In the genomic region with DNA sequence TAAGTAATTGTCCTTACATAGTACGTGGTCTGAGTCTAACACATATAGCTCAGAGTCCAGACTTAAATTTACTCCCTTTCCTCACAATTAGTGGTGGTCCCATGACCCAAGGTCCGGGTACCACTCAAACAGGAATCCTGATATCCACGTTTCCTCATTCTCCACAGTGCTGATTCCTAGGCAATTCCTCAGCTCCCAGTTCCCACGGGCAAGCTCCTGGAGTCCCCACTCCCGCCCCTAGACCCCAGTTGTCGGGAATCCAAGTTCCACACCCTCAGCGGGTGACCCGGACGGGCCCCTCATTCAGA, we compare ENCODE assay signal across 8 cellular contexts. TPM values are rescaled to one million over a fixed set of nuclear protein-coding genes. Genes with fewer than 3 reads are reported as not detected.
DNase-seq lines count a peak whose midpoint lies in the region; ATAC-seq and TF ChIP-seq lines count a peak whose summit lies in the region.

No MANE protein-coding gene starts in this region.

- TF ChIP-seq CTCF in osteoblast (IDR thresholded peaks at IDR 0.05; ENCODE audit: extremely low read depth, low read depth, low read length): no peak

- POLR2A ChIA-PET in CD4-positive, alpha-beta memory T cell (lab: Charles Lee; ENCODE audit: partially characterized antibody): interaction anchor here (0.7 to 7.7 kb wide), 16 partner anchors 11 to 419 kb away, joined by 3 to 135 read pairs (median 4); partner anchors contain the start of genes DHPS, FBXW9, JUNB and PRDX2

- peaks cover 67% of the 10 kb centered on the region for H3K79me2 ChIP-seq in osteoblast (ENCODE audit: insufficient read depth, low read length)

- intact Hi-C loops in CD4-positive, alpha-beta memory T cell (cut with micrococcal nuclease): loop anchor here (1.0 to 10.0 kb wide), 3 partner anchors 12 to 201 kb away; partner anchors contain the start of genes CALR, FARSA and HOOK2

- peak overlapping the region; percentile 83 to 97 (median 92) for H3K4me3 Mint-ChIP-seq in CD4-positive, alpha-beta memory T cell

- no peak for DNase-seq in CD4-positive, alpha-beta memory T cell
- DNase-seq in NT2/D1 (ENCODE audit: low read depth, low spot score): no peak
- no peak for DNase-seq in osteoblast (ENCODE audit: insufficient read length, low spot score, missing footprints)
- DNase-seq in 8988T: no peak
- no peak for DNase-seq in NCI-H187 treated with DMSO at 0.1 percent for 48 hours (lab: John Stamatoyannopoulos, UW)
- DNase-seq in cortex of kidney (lab: John Stamatoyannopoulos, UW): no peak

- peaks cover 0 to 2% of the 10 kb centered on the region in 2 donors for H3K27me3 Mint-ChIP-seq in CD4-positive, alpha-beta memory T cell

- peak overlapping the region; percentile 95 for H3K27ac ChIP-seq in CD4-positive, alpha-beta memory T cell (ENCODE audit: low read depth, low read length)
- peak overlapping the region; percentile 87 for H3K27ac ChIP-seq in osteoblast (ENCODE audit: low read depth, low read length)

- CTCF ChIA-PET in CD4-positive, alpha-beta memory T cell (lab: Charles Lee; ENCODE audit: partially characterized antibody): interaction anchor here (1.2 to 3.6 kb wide), 8 partner anchors 11 to 114 kb away, joined by 3 to 22 read pairs (median 8); partner anchors contain the start of gene TNPO2

- peak overlapping the region; percentile 78 to 91 for H3K4me3 ChIP-seq in CD4-positive, alpha-beta memory T cell (ENCODE audit: low read length in 2 of 2)
- H3K4me3 ChIP-seq in NT2/D1 (ENCODE audit: insufficient read length, low read depth) (peak overlapping the region; percentile 81), endocrine pancreas (ENCODE audit: control insufficient read depth, insufficient read depth, low read length) (peak overlapping the region; percentile 98), osteoblast (ENCODE audit: insufficient read depth, low read length) (peak overlapping the region; percentile 81)

- H3K4me1 ChIP-seq in CD4-positive, alpha-beta memory T cell (ENCODE audit: insufficient read depth, low read length): peaks cover 49% of the 10 kb centered on the region
- H3K4me1 ChIP-seq in NT2/D1 (ENCODE audit: insufficient read depth, insufficient read length) (peaks cover 9% of the 10 kb centered on the region), endocrine pancreas (ENCODE audit: control insufficient read depth, insufficient read depth, low read length) (peaks cover 4% of the 10 kb centered on the region), osteoblast (ENCODE audit: insufficient read depth, low read length) (peaks cover 33% of the 10 kb centered on the region)

- H3K9ac ChIP-seq in NT2/D1 (ENCODE audit: insufficient read length, low read depth) (peak overlapping the region; percentile 91), endocrine pancreas (ENCODE audit: control insufficient read depth, insufficient read depth, low read length) (peak overlapping the region; percentile 70)

- no peaks in the 10 kb centered on the region for H3K9me3 ChIP-seq in CD4-positive, alpha-beta memory T cell (ENCODE audit: control insufficient read depth in 1 of 2, low read length in 2 of 2)
- H3K9me3 ChIP-seq in NT2/D1 (ENCODE audit: insufficient read depth, low read length) (no peaks in the 10 kb centered on the region), endocrine pancreas (ENCODE audit: control insufficient read depth, low read length) (no peaks in the 10 kb centered on the region), osteoblast (ENCODE audit: low read depth, low read length) (no peaks in the 10 kb centered on the region)

- H3K9me3 Mint-ChIP-seq in CD4-positive, alpha-beta memory T cell: peaks cover 0 to 6% (median 0%) of the 10 kb centered on the region in 8 donors

- peaks cover 38% of the 10 kb centered on the region for H4K20me1 ChIP-seq in osteoblast (ENCODE audit: insufficient read depth, low read length)

- H3K36me3 Mint-ChIP-seq in CD4-positive, alpha-beta memory T cell: peaks cover 19 to 48% of the 10 kb centered on the region in 2 donors

- peaks cover 32 to 61% (median 46%) of the 10 kb centered on the region in 4 donors for H3K4me1 Mint-ChIP-seq in CD4-positive, alpha-beta memory T cell

- H3K27ac Mint-ChIP-seq in CD4-positive, alpha-beta memory T cell: peak overlapping the region; percentile 91 to 99 (median 95)

- no peak for ATAC-seq in HG02588 (IDR thresholded peaks at IDR 0.05; ENCODE audit: unreplicated experiment)

- H3K4me2 ChIP-seq in osteoblast (ENCODE audit: insufficient read depth, low read length): peak overlapping the region; percentile 94

- H3K36me3 ChIP-seq in CD4-positive, alpha-beta memory T cell (ENCODE audit: insufficient read depth, low read length): peaks cover 29% of the 10 kb centered on the region
- peaks cover 49% of the 10 kb centered on the region for H3K36me3 ChIP-seq in NT2/D1 (ENCODE audit: insufficient read depth, insufficient read length, low read length)
- no peaks in the 10 kb centered on the region for H3K36me3 ChIP-seq in endocrine pancreas (ENCODE audit: control insufficient read depth, insufficient read depth, low read length)
- peaks cover 27% of the 10 kb centered on the region for H3K36me3 ChIP-seq in osteoblast (ENCODE audit: insufficient read depth, low read length)

- no peak overlapping the region for H2AFZ ChIP-seq in osteoblast (ENCODE audit: low read length)

- H3K27me3 ChIP-seq in CD4-positive, alpha-beta memory T cell (ENCODE audit: insufficient read depth, low read length): no peaks in the 10 kb centered on the region
- H3K27me3 ChIP-seq in NT2/D1 (ENCODE audit: insufficient read depth, insufficient read length) (no peaks in the 10 kb centered on the region), endocrine pancreas (ENCODE audit: control insufficient read depth, insufficient read depth, low read length) (no peaks in the 10 kb centered on the region), osteoblast (ENCODE audit: insufficient read depth, low read length) (no peaks in the 10 kb centered on the region)

RNA-seq across cellular contexts. Expression of gene TRIR, which starts 0.6 kb away (rescaled TPM):
- 100 to 1,000 TPM; 199 to 209 TPM for total RNA-seq in CD4-positive, alpha-beta memory T cell
- 100 to 1,000 TPM; 175 to 243 TPM for polyA plus RNA-seq in CD4-positive, alpha-beta memory T cell
- total RNA-seq in osteoblast: 123 and 136 TPM in 2 replicates

RNA-seq across cellular contexts. Expression of gene GET3, which starts 3.4 kb away (rescaled TPM):
- 10 to 100 TPM; 30.8 to 34.5 TPM for total RNA-seq in CD4-positive, alpha-beta memory T cell
- 100 to 1,000 TPM in 1 of 2 donors, 10 to 100 TPM in 1; 60.6 to 114 TPM for polyA plus RNA-seq in CD4-positive, alpha-beta memory T cell
- total RNA-seq in osteoblast: 99.5 and 104 TPM in 2 replicates

RNA-seq across cellular contexts. Expression of gene TNPO2, which starts 10.1 kb away (rescaled TPM):
- 10 to 100 TPM; 66.0 to 67.2 TPM for total RNA-seq in CD4-positive, alpha-beta memory T cell
- 1 to 10 TPM in 1 of 2 donors, under 1 TPM in 1; 0.60 to 1.8 TPM for polyA plus RNA-seq in CD4-positive, alpha-beta memory T cell
- 36.6 and 39.8 TPM in 2 replicates for total RNA-seq in osteoblast

RNA-seq across cellular contexts. Expression of gene BEST2, which starts 17.7 kb away (rescaled TPM):
- not detected for total RNA-seq in CD4-positive, alpha-beta memory T cell
- polyA plus RNA-seq in CD4-positive, alpha-beta memory T cell: not detected
- total RNA-seq in osteoblast: not detected in 2 replicates

RNA-seq across cellular contexts. Expression of gene FBXW9, which starts 37.4 kb away (rescaled TPM):
- 1 to 10 TPM; 4.5 to 4.9 TPM for total RNA-seq in CD4-positive, alpha-beta memory T cell
- 1 to 10 TPM; 4.9 to 8.1 TPM for polyA plus RNA-seq in CD4-positive, alpha-beta memory T cell
- 17.1 and 18.5 TPM in 2 replicates for total RNA-seq in osteoblast
